Comparison of ENCODE assay signal across 18 cellular contexts in genomic region chr12:25069221-25069620, GRCh38.
DNase-seq lines count a peak whose midpoint lies in the region; ATAC-seq and TF ChIP-seq lines count a peak whose summit lies in the region.
"Had no signal": no experiment of that assay in that cellular context is flagged by ENCODE, and none has a peak within 500 bp of the region (broad histone marks: within the 10 kb centered on the region; RNA-seq: fewer than 3 reads in every experiment).

No MANE protein-coding gene starts in this region.

- ATAC-seq in natural killer cell (no peak), GM21390 (IDR thresholded peaks at IDR 0.05; ENCODE audit: unreplicated experiment) (no peak)
- ATAC-seq: GM12878 had no signal

- DNase-seq in T-helper 1 cell (no peak), natural killer cell (no peak), ureter (ENCODE audit: low spot score) (no peak), NCI-H1092 treated with DMSO at 0.1 percent for 48 hours (lab: John Stamatoyannopoulos, UW) (no peak)
- DNase-seq: activated CD4-positive, alpha-beta T cell treated with anti-CD3 and anti-CD28 coated beads for 4 hours; C1 segment of cervical spinal cord; GF-D8; HCEC 1CT; head of caudate nucleus; NCI-H1417; retina; stimulated activated CD8-positive, alpha-beta memory T cell treated with anti-CD3 and anti-CD28 coated beads, Interleukin-4, amount 100 ng/mL, for 48 hours had no signal

- no peaks in the 10 kb centered on the region for H3K9me3 Mint-ChIP-seq in T-helper 1 cell treated with Interleukin-12 subunit alpha and Interleukin-12 subunit beta and Interleukin-4 antibody, amounts not matched to agents 30 μg/mL and 1 μg/mL, for 36 hours
- H3K9me3 Mint-ChIP-seq in IgD-negative memory B cell (no peaks in the 10 kb centered on the region), natural killer cell (no peaks in the 10 kb centered on the region)
- no peaks in the 10 kb centered on the region for H3K9me3 Mint-ChIP-seq in dendritic cell treated with granulocyte-macrophage colony-stimulating factor and Interleukin-4, amounts not matched to agents 40 ng/mL and 50 ng/mL, for 4 days

- intact Hi-C loops in dendritic cell treated with granulocyte-macrophage colony-stimulating factor and Interleukin-4, amounts not matched to agents 40 ng/mL and 50 ng/mL, for 4 days (cut with micrococcal nuclease): no loop called here
- intact Hi-C loops in natural killer cell (cut with micrococcal nuclease): no loop called here

- H3K27me3 Mint-ChIP-seq in T-helper 1 cell treated with Interleukin-12 subunit alpha and Interleukin-12 subunit beta and Interleukin-4 antibody, amounts not matched to agents 30 μg/mL and 1 μg/mL, for 36 hours (ENCODE audit: low read depth): no peaks in the 10 kb centered on the region
- H3K27me3 Mint-ChIP-seq in IgD-negative memory B cell (no peaks in the 10 kb centered on the region), natural killer cell (ENCODE audit: low read depth in 2 of 2) (no peaks in the 10 kb centered on the region)
- H3K27me3 Mint-ChIP-seq in dendritic cell treated with granulocyte-macrophage colony-stimulating factor and Interleukin-4, amounts not matched to agents 40 ng/mL and 50 ng/mL, for 4 days: no peaks in the 10 kb centered on the region
- H3K27me3 Mint-ChIP-seq: activated naive CD8-positive, alpha-beta T cell had no signal

- no peak for TF ChIP-seq CTCF in natural killer cell (IDR thresholded peaks at IDR 0.05)

- H3K27ac Mint-ChIP-seq in T-helper 1 cell treated with Interleukin-12 subunit alpha and Interleukin-12 subunit beta and Interleukin-4 antibody, amounts not matched to agents 30 μg/mL and 1 μg/mL, for 36 hours: peak overlapping the region; percentile 19
- peak overlapping the region; percentile 47 to 64 (median 61) for H3K27ac Mint-ChIP-seq in IgD-negative memory B cell
- peak overlapping the region; percentile 82 for H3K27ac Mint-ChIP-seq in dendritic cell treated with granulocyte-macrophage colony-stimulating factor and Interleukin-4, amounts not matched to agents 40 ng/mL and 50 ng/mL, for 4 days
- H3K27ac Mint-ChIP-seq in natural killer cell: peak overlapping the region; percentile 1 to 36
- H3K27ac Mint-ChIP-seq: activated naive CD8-positive, alpha-beta T cell had no signal

- H3K36me3 Mint-ChIP-seq in T-helper 1 cell treated with Interleukin-12 subunit alpha and Interleukin-12 subunit beta and Interleukin-4 antibody, amounts not matched to agents 30 μg/mL and 1 μg/mL, for 36 hours (ENCODE audit: low read depth): peaks cover 52% of the 10 kb centered on the region
- H3K36me3 Mint-ChIP-seq in IgD-negative memory B cell: peaks cover 11% of the 10 kb centered on the region
- H3K36me3 Mint-ChIP-seq in dendritic cell treated with granulocyte-macrophage colony-stimulating factor and Interleukin-4, amounts not matched to agents 40 ng/mL and 50 ng/mL, for 4 days (ENCODE audit: low read depth): peaks cover 79% of the 10 kb centered on the region
- H3K36me3 Mint-ChIP-seq in natural killer cell: peaks cover 30% of the 10 kb centered on the region

- H3K4me3 Mint-ChIP-seq in T-helper 1 cell treated with Interleukin-12 subunit alpha and Interleukin-12 subunit beta and Interleukin-4 antibody, amounts not matched to agents 30 μg/mL and 1 μg/mL, for 36 hours: no peak overlapping the region
- peak overlapping the region in 1 of 4 donors; percentile 53 for H3K4me3 Mint-ChIP-seq in IgD-negative memory B cell
- no peak overlapping the region for H3K4me3 Mint-ChIP-seq in dendritic cell treated with granulocyte-macrophage colony-stimulating factor and Interleukin-4, amounts not matched to agents 40 ng/mL and 50 ng/mL, for 4 days
- H3K4me3 Mint-ChIP-seq in natural killer cell: no peak overlapping the region
- H3K4me3 Mint-ChIP-seq: activated naive CD8-positive, alpha-beta T cell had no signal

- peaks cover 24% of the 10 kb centered on the region for H3K4me1 Mint-ChIP-seq in T-helper 1 cell treated with Interleukin-12 subunit alpha and Interleukin-12 subunit beta and Interleukin-4 antibody, amounts not matched to agents 30 μg/mL and 1 μg/mL, for 36 hours (ENCODE audit: low read depth)
- peaks cover 54 to 62% (median 55%) of the 10 kb centered on the region in 3 donors for H3K4me1 Mint-ChIP-seq in IgD-negative memory B cell
- H3K4me1 Mint-ChIP-seq in dendritic cell treated with granulocyte-macrophage colony-stimulating factor and Interleukin-4, amounts not matched to agents 40 ng/mL and 50 ng/mL, for 4 days (ENCODE audit: low read depth): peaks cover 63% of the 10 kb centered on the region
- peaks cover 20 to 24% of the 10 kb centered on the region in 2 donors for H3K4me1 Mint-ChIP-seq in natural killer cell

Comparison
In these comparisons a context has a peak if more than half of its experiments do, and no peak if none do; other contexts are left out.
1. H3K27ac Mint-ChIP-seq: peak in every context shown above with its lines; median percentile 82 in dendritic cell treated with granulocyte-macrophage colony-stimulating factor and Interleukin-4, amounts not matched to agents 40 ng/mL and 50 ng/mL, for 4 days; 61 in IgD-negative memory B cell; 19 in T-helper 1 cell treated with Interleukin-12 subunit alpha and Interleukin-12 subunit beta and Interleukin-4 antibody, amounts not matched to agents 30 μg/mL and 1 μg/mL, for 36 hours; 18 in natural killer cell.